Comparison of ENCODE assay signal across 15 cellular contexts in the genomic region with DNA sequence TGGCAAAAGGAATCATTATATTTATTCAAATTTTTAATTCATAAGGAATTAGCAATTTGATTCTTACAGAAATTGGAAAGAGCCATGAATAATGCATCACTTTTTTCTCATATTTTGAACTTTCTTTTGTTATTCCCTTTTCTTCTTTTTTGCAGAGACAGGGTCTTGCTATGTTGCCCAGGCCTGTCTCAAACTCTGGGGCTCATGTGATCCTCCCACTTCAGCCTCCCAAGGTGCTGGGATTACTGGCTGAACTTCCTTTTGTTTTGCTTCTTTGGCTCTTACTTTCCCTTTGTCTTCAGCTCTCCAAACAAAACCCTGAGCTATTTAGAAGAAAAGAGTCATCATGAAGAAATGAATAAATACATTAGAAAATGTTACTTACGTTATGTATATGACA. TPM values are rescaled to one million over a fixed set of nuclear protein-coding genes. Genes with fewer than 3 reads are reported as not detected.
A peak's percentile ranks its signal among the peaks of the same experiment; 100 is the strongest.
DNase-seq lines count a peak whose midpoint lies in the region.
"Had no signal": no experiment of that assay in that cellular context is flagged by ENCODE, and none has a peak within 500 bp of the region (broad histone marks: within the 10 kb centered on the region; RNA-seq: fewer than 3 reads in every experiment).

No MANE protein-coding gene starts in this region.

- H3K27me3 Mint-ChIP-seq in activated CD4-positive, alpha-beta T cell treated with anti-CD3 and anti-CD28 coated beads, Interleukin-2, amount 10 ng/mL, durations not matched to agents 24 days and 14 days: no peaks in the 10 kb centered on the region
- no peaks in the 10 kb centered on the region for H3K27me3 Mint-ChIP-seq in activated naive CD4-positive, alpha-beta T cell treated with anti-CD3 and anti-CD28 coated beads, Interleukin-2, amount 50 U/mL, for 24 hours
- no peaks in the 10 kb centered on the region for H3K27me3 Mint-ChIP-seq in activated T-helper 1 cell treated with anti-CD3 and anti-CD28 coated beads, Interleukin-12 subunit alpha, Interleukin-12 subunit beta, Interleukin-2, Interleukin-4 antibody, amounts not matched to agents 30 ng/mL and 10 ng/mL and 1 ng/mL, durations not matched to agents 14 hours and 24 hours and 36 hours (ENCODE audit: insufficient read depth)
- H3K27me3 Mint-ChIP-seq: B cell; CD4-positive, alpha-beta T cell had no signal

- H3K4me3 Mint-ChIP-seq in activated CD4-positive, alpha-beta T cell treated with anti-CD3 and anti-CD28 coated beads, Interleukin-2, amount 10 ng/mL, durations not matched to agents 24 days and 14 days: no peak overlapping the region
- H3K4me3 Mint-ChIP-seq in activated naive CD4-positive, alpha-beta T cell treated with anti-CD3 and anti-CD28 coated beads, Interleukin-2, amount 50 U/mL, for 24 hours: no peak overlapping the region
- H3K4me3 Mint-ChIP-seq in activated T-helper 1 cell treated with anti-CD3 and anti-CD28 coated beads, Interleukin-12 subunit alpha, Interleukin-12 subunit beta, Interleukin-2, Interleukin-4 antibody, amounts not matched to agents 30 ng/mL and 10 ng/mL and 1 ng/mL, durations not matched to agents 14 hours and 24 hours and 36 hours: peak overlapping the region; percentile 1
- H3K4me3 Mint-ChIP-seq: B cell; CD4-positive, alpha-beta T cell had no signal

- H3K27ac Mint-ChIP-seq in activated CD4-positive, alpha-beta T cell treated with anti-CD3 and anti-CD28 coated beads, Interleukin-2, amount 10 ng/mL, durations not matched to agents 24 days and 14 days: peak overlapping the region; percentile 36
- H3K27ac Mint-ChIP-seq in activated naive CD4-positive, alpha-beta T cell treated with anti-CD3 and anti-CD28 coated beads, Interleukin-2, amount 50 U/mL, for 24 hours: peak overlapping the region; percentile 23
- H3K27ac Mint-ChIP-seq in activated T-helper 1 cell treated with anti-CD3 and anti-CD28 coated beads, Interleukin-12 subunit alpha, Interleukin-12 subunit beta, Interleukin-2, Interleukin-4 antibody, amounts not matched to agents 30 ng/mL and 10 ng/mL and 1 ng/mL, durations not matched to agents 14 hours and 24 hours and 36 hours: peak overlapping the region; percentile 54
- H3K27ac Mint-ChIP-seq: B cell; CD4-positive, alpha-beta T cell had no signal

- intact Hi-C loops in activated CD4-positive, alpha-beta T cell treated with anti-CD3 and anti-CD28 coated beads, Interleukin-2, amount 10 ng/mL, durations not matched to agents 24 days and 14 days (cut with micrococcal nuclease): no loop called here
- intact Hi-C loops in activated T-helper 1 cell treated with anti-CD3 and anti-CD28 coated beads, Interleukin-12 subunit alpha, Interleukin-12 subunit beta, Interleukin-2, Interleukin-4 antibody, amounts not matched to agents 30 ng/mL and 10 ng/mL and 1 ng/mL, durations not matched to agents 14 hours and 24 hours and 36 hours (cut with micrococcal nuclease): no loop called here

- peaks cover 16% of the 10 kb centered on the region for H3K36me3 Mint-ChIP-seq in activated CD4-positive, alpha-beta T cell treated with anti-CD3 and anti-CD28 coated beads, Interleukin-2, amount 10 ng/mL, durations not matched to agents 24 days and 14 days (ENCODE audit: low read depth)
- no peaks in the 10 kb centered on the region for H3K36me3 Mint-ChIP-seq in activated naive CD4-positive, alpha-beta T cell treated with anti-CD3 and anti-CD28 coated beads, Interleukin-2, amount 50 U/mL, for 24 hours
- peaks cover 11% of the 10 kb centered on the region for H3K36me3 Mint-ChIP-seq in activated T-helper 1 cell treated with anti-CD3 and anti-CD28 coated beads, Interleukin-12 subunit alpha, Interleukin-12 subunit beta, Interleukin-2, Interleukin-4 antibody, amounts not matched to agents 30 ng/mL and 10 ng/mL and 1 ng/mL, durations not matched to agents 14 hours and 24 hours and 36 hours (ENCODE audit: low read depth)

- H3K4me1 Mint-ChIP-seq in activated CD4-positive, alpha-beta T cell treated with anti-CD3 and anti-CD28 coated beads, Interleukin-2, amount 10 ng/mL, durations not matched to agents 24 days and 14 days: peaks cover 52% of the 10 kb centered on the region
- H3K4me1 Mint-ChIP-seq in activated naive CD4-positive, alpha-beta T cell treated with anti-CD3 and anti-CD28 coated beads, Interleukin-2, amount 50 U/mL, for 24 hours: peaks cover 34% of the 10 kb centered on the region
- peaks cover 66% of the 10 kb centered on the region for H3K4me1 Mint-ChIP-seq in activated T-helper 1 cell treated with anti-CD3 and anti-CD28 coated beads, Interleukin-12 subunit alpha, Interleukin-12 subunit beta, Interleukin-2, Interleukin-4 antibody, amounts not matched to agents 30 ng/mL and 10 ng/mL and 1 ng/mL, durations not matched to agents 14 hours and 24 hours and 36 hours (ENCODE audit: low read depth)

- DNase-seq in activated CD4-positive, alpha-beta T cell treated with anti-CD3 and anti-CD28 coated beads, Interleukin-2, amount 10 ng/mL, durations not matched to agents 24 days and 14 days: no peak
- no peak for DNase-seq in activated CD4-positive, alpha-beta T cell treated with anti-CD3 and anti-CD28 coated beads, Interleukin-2, amount 50 U/mL, for 48 hours
- no peak for DNase-seq in activated naive CD4-positive, alpha-beta T cell treated with Interleukin-2 at 50 U/mL for 16 hours
- no peak for DNase-seq in activated T-helper 1 cell treated with anti-CD3 and anti-CD28 coated beads, Interleukin-12 subunit alpha, Interleukin-12 subunit beta, Interleukin-2, Interleukin-4 antibody, amounts not matched to agents 30 ng/mL and 10 ng/mL and 1 ng/mL, durations not matched to agents 14 hours and 24 hours and 36 hours (ENCODE audit: low spot score)
- DNase-seq in ecto neural progenitor cell (ENCODE audit: low spot score) (no peak), NCI-H524 (lab: John Stamatoyannopoulos, UW) (no peak)
- DNase-seq: C1 segment of cervical spinal cord; Calu3; CD4-positive, alpha-beta T cell; DMS 273 treated with DMSO at 0.1 percent for 48 hours; GM23248 had no signal

- H3K9me3 Mint-ChIP-seq in activated CD4-positive, alpha-beta T cell treated with anti-CD3 and anti-CD28 coated beads, Interleukin-2, amount 10 ng/mL, durations not matched to agents 24 days and 14 days: peaks cover 13% of the 10 kb centered on the region
- H3K9me3 Mint-ChIP-seq in activated naive CD4-positive, alpha-beta T cell treated with anti-CD3 and anti-CD28 coated beads, Interleukin-2, amount 50 U/mL, for 24 hours: no peaks in the 10 kb centered on the region
- peaks cover 9% of the 10 kb centered on the region for H3K9me3 Mint-ChIP-seq in activated T-helper 1 cell treated with anti-CD3 and anti-CD28 coated beads, Interleukin-12 subunit alpha, Interleukin-12 subunit beta, Interleukin-2, Interleukin-4 antibody, amounts not matched to agents 30 ng/mL and 10 ng/mL and 1 ng/mL, durations not matched to agents 14 hours and 24 hours and 36 hours
- H3K9me3 Mint-ChIP-seq: CD4-positive, alpha-beta T cell had no signal

RNA-seq across cellular contexts. Expression of a gene that starts 30.8 kb away (rescaled TPM):
- total RNA-seq in activated CD4-positive, alpha-beta T cell treated with anti-CD3 and anti-CD28 coated beads, Interleukin-2, amount 10 ng/mL, durations not matched to agents 24 days and 14 days: not detected in 2 replicates
- total RNA-seq in activated T-helper 1 cell treated with anti-CD3 and anti-CD28 coated beads, Interleukin-12 subunit alpha, Interleukin-12 subunit beta, Interleukin-2, Interleukin-4 antibody, amounts not matched to agents 30 ng/mL and 10 ng/mL and 1 ng/mL, durations not matched to agents 14 hours and 24 hours and 36 hours: 0.20 TPM in 1 of 2 replicates, not detected in the other
- total RNA-seq: A172, B cell, GM12878 had no signal
